14 cellular contexts compared by ENCODE assay signal in genomic region chr13:37617162-37617561, GRCh38. TPM values are rescaled to one million over a fixed set of nuclear protein-coding genes. Genes with fewer than 3 reads are reported as not detected.
DNase-seq lines count a peak whose midpoint lies in the region; TF ChIP-seq lines count a peak whose summit lies in the region.
"Had no signal": no experiment of that assay in that cellular context is flagged by ENCODE, and none has a peak within 500 bp of the region (broad histone marks: within the 10 kb centered on the region; RNA-seq: fewer than 3 reads in every experiment).

No MANE protein-coding gene starts in this region.

- no peak for TF ChIP-seq CTCF in uterus (IDR thresholded peaks at IDR 0.05)

- no peak overlapping the region for H3K27ac Mint-ChIP-seq in T-helper 2 cell treated with Interferon-gamma antibody and Interleukin-4, amounts not matched to agents 5 μg/mL and 100 μg/mL, for 36 hours
- H3K27ac Mint-ChIP-seq: brain; stimulated activated naive CD8-positive, alpha-beta T cell treated with anti-CD3 and anti-CD28 coated beads, Interleukin-15, Interleukin-2, amounts not matched to agents 100 ng/mL and 50 ng/mL, for 24 hours had no signal

- intact Hi-C loops in uterus (cut with DNase I; ENCODE audit: low total_unique reads), result no loop called here

- no peak overlapping the region for H3K4me3 Mint-ChIP-seq in T-helper 2 cell treated with Interferon-gamma antibody and Interleukin-4, amounts not matched to agents 5 μg/mL and 100 μg/mL, for 36 hours
- H3K4me3 Mint-ChIP-seq: brain; naive B cell; stimulated activated naive CD8-positive, alpha-beta T cell treated with anti-CD3 and anti-CD28 coated beads, Interleukin-15, Interleukin-2, amounts not matched to agents 100 ng/mL and 50 ng/mL, for 24 hours had no signal

- no peaks in the 10 kb centered on the region for H3K27me3 ChIP-seq in skeletal muscle satellite cell (ENCODE audit: control insufficient read depth, insufficient read depth, low read length)
- no peaks in the 10 kb centered on the region for H3K27me3 ChIP-seq in H7 (ENCODE audit: control insufficient read depth, insufficient read depth, low read length)
- H3K27me3 ChIP-seq in uterus, result no peaks in the 10 kb centered on the region

- no peak for TF ChIP-seq POLR2A in uterus (IDR thresholded peaks at IDR 0.05)

- H3K9ac ChIP-seq in skeletal muscle satellite cell (ENCODE audit: low read depth, low read length), result peak overlapping the region; percentile 72

- no peaks in the 10 kb centered on the region for H3K27me3 Mint-ChIP-seq in T-helper 2 cell treated with Interferon-gamma antibody and Interleukin-4, amounts not matched to agents 5 μg/mL and 100 μg/mL, for 36 hours (ENCODE audit: low read depth)
- H3K27me3 Mint-ChIP-seq: brain; naive B cell; stimulated activated naive CD8-positive, alpha-beta T cell treated with anti-CD3 and anti-CD28 coated beads, Interleukin-15, Interleukin-2, amounts not matched to agents 100 ng/mL and 50 ng/mL, for 24 hours had no signal

- no peaks in the 10 kb centered on the region for H3K36me3 ChIP-seq in skeletal muscle satellite cell (ENCODE audit: insufficient read depth, low read length)
- no peaks in the 10 kb centered on the region for H3K36me3 ChIP-seq in H7 (replicated peaks; ENCODE audit: control insufficient read depth, insufficient read depth, low read length)
- H3K36me3 ChIP-seq in uterus, result no peaks in the 10 kb centered on the region

- peak overlapping the region; percentile 14 for H3K4me3 ChIP-seq in skeletal muscle satellite cell (ENCODE audit: low read length)
- no peak overlapping the region for H3K4me3 ChIP-seq in H7 (ENCODE audit: insufficient read depth, low read depth, low read length)
- no peak overlapping the region for H3K4me3 ChIP-seq in uterus

- no peak overlapping the region for H3K27ac ChIP-seq in uterus

- H3K4me2 ChIP-seq in skeletal muscle satellite cell (ENCODE audit: low read length), result peak overlapping the region; percentile 44

- no peaks in the 10 kb centered on the region for H3K4me1 Mint-ChIP-seq in T-helper 2 cell treated with Interferon-gamma antibody and Interleukin-4, amounts not matched to agents 5 μg/mL and 100 μg/mL, for 36 hours (ENCODE audit: low read depth)
- H3K4me1 Mint-ChIP-seq: naive B cell had no signal

- H3K4me1 ChIP-seq in skeletal muscle satellite cell (ENCODE audit: control insufficient read depth, insufficient read depth, low read length), result peaks cover 38% of the 10 kb centered on the region
- peaks cover 0 to 4% of the 10 kb centered on the region in 2 donors for H3K4me1 ChIP-seq in uterus

- H3K9me3 Mint-ChIP-seq in T-helper 2 cell treated with Interferon-gamma antibody and Interleukin-4, amounts not matched to agents 5 μg/mL and 100 μg/mL, for 36 hours, result peaks cover 10% of the 10 kb centered on the region
- H3K9me3 Mint-ChIP-seq: brain, naive B cell had no signal

- H3K9me3 ChIP-seq in skeletal muscle satellite cell (replicated peaks; ENCODE audit: low read length) (no peaks in the 10 kb centered on the region), uterus (no peaks in the 10 kb centered on the region)

- DNase-seq in HCEC 1CT, result peak; percentile 88
- DNase-seq in amniotic epithelial cell (ENCODE audit: low read depth), result peak; percentile 75
- peak; percentile 17 for DNase-seq in hepatic stellate cell (ENCODE audit: low spot score)
- no peak for DNase-seq in T-helper 2 cell treated with Interferon-gamma antibody and Interleukin-4, amounts not matched to agents 5 μg/mL and 100 μg/mL, for 36 hours (ENCODE audit: low spot score)
- DNase-seq in H7, result no peak
- no peak for DNase-seq in uterus
- DNase-seq in pons (ENCODE audit: low spot score), result no peak
- DNase-seq: head of caudate nucleus, naive B cell, NCI-H1092, T1000 had no signal

- H3K36me3 Mint-ChIP-seq in T-helper 2 cell treated with Interferon-gamma antibody and Interleukin-4, amounts not matched to agents 5 μg/mL and 100 μg/mL, for 36 hours (ENCODE audit: low read depth), result no peaks in the 10 kb centered on the region
- H3K36me3 Mint-ChIP-seq: brain, naive B cell had no signal

RNA-seq across cellular contexts. Expression of gene POSTN, which starts 18.6 kb away (rescaled TPM):
- 43.9 and 58.3 TPM in 2 replicates for total RNA-seq in skeletal muscle satellite cell (2012; rRNA removed)
- total RNA-seq in H7 (2014; rRNA removed; shearing (Covaris generic)), result 0.33 and 0.52 TPM in 2 replicates
- total RNA-seq in uterus, result 100 to 1,000 TPM in 1 of 4 donors, 10 to 100 TPM in 3; 67.9 to 778 (median 76.4) TPM

Comparison
In these comparisons a context has a peak if more than half of its experiments do, and no peak if none do; other contexts are left out.
1. DNase-seq: peak in HCEC 1CT (single experiment), amniotic epithelial cell (single experiment) and hepatic stellate cell (single experiment); none in T-helper 2 cell treated with Interferon-gamma antibody and Interleukin-4, amounts not matched to agents 5 μg/mL and 100 μg/mL, for 36 hours (single experiment), H7 (single experiment), uterus (0 of 2) and pons (single experiment).
2. RNA of gene POSTN, which starts 18.6 kb away (total RNA-seq): 67.9 to 778 TPM in uterus; 0.33 to 0.52 TPM in H7; every median in the first group is over 10 times any median in the second.